In genomic region chr11:46121328-46121723, GRCh38 we compare ENCODE assay signal across 8 cellular contexts. TPM values are rescaled to one million over a fixed set of nuclear protein-coding genes. Genes with fewer than 3 reads are reported as not detected.
DNase-seq lines count a peak whose midpoint lies in the region; ATAC-seq and TF ChIP-seq lines count a peak whose summit lies in the region.

TSS of gene PHF21A (minus strand) at chr11:46121454. CDS start at chr11:46084219, 37,235 bp downstream.

- peaks cover 35% of the 10 kb centered on the region for H3K79me2 ChIP-seq in ACC112 (ENCODE audit: control insufficient read depth, insufficient read depth, low read length, unreplicated experiment)

- DNase-seq in NCI-H345 (lab: John Stamatoyannopoulos, UW) (peak; percentile 94), kidney epithelial cell (ENCODE audit: low read depth) (peak; percentile 38)
- DNase-seq in activated CD4-positive, CD25-positive, alpha-beta regulatory T cell treated with anti-CD3 and anti-CD28 coated beads, Interleukin-2, amount 50 U/mL, for 16 hours (ENCODE audit: low read depth, low spot score) = peak; percentile 69
- peak; percentile 88 for DNase-seq in central memory CD4-positive, alpha-beta T cell
- peak; percentile 60 to 86 (median 80) for DNase-seq in stimulated activated CD4-positive, alpha-beta T cell treated with anti-CD3 and anti-CD28 coated beads, Interleukin-1b, Interleukin-23, amount 100 ng/mL, for 24 hours (ENCODE audit: low read depth in 4 of 4, low spot score in 1 of 4)

- H3K27me3 ChIP-seq in ACC112 (ENCODE audit: insufficient read depth, low read length) = no peaks in the 10 kb centered on the region
- H3K27me3 ChIP-seq in kidney epithelial cell (ENCODE audit: control insufficient read depth, insufficient read depth, low read length) = no peaks in the 10 kb centered on the region

- H3K27ac ChIP-seq in ACC112 (ENCODE audit: low read depth, low read length) = peak within 1 kb of the TSS; percentile 65

- TF ChIP-seq CTCF in kidney epithelial cell (IDR thresholded peaks at IDR 0.05; ENCODE audit: insufficient read depth, low read length, poor library complexity, severe bottlenecking) = no peak

- ATAC-seq in GM18868 (IDR thresholded peaks at IDR 0.05; ENCODE audit: unreplicated experiment) (peak; percentile 51), HG03103 (IDR thresholded peaks at IDR 0.05; ENCODE audit: low read depth, unreplicated experiment) (peak; percentile 47)

- peak within 1 kb of the TSS; percentile 53 for H2AFZ ChIP-seq in ACC112 (ENCODE audit: low read length, unreplicated experiment)

- no peaks in the 10 kb centered on the region for H3K36me3 ChIP-seq in ACC112 (ENCODE audit: insufficient read depth, low read length)
- H3K36me3 ChIP-seq in kidney epithelial cell (ENCODE audit: control insufficient read depth, insufficient read depth, low read length) = no peaks in the 10 kb centered on the region

- H3K4me1 ChIP-seq in ACC112 (ENCODE audit: control insufficient read depth, insufficient read depth, low read length, unreplicated experiment) = peaks cover 23% of the 10 kb centered on the region

- H3K4me3 ChIP-seq in ACC112 (ENCODE audit: low read depth, low read length) (peak within 1 kb of the TSS; percentile 96), kidney epithelial cell (ENCODE audit: low read depth, low read length) (peak within 1 kb of the TSS; percentile 87)

RNA-seq across cellular contexts. Expression of gene PHF21A, which starts in this region (rescaled TPM):
- total RNA-seq in kidney epithelial cell = 11.8 and 12.0 TPM in 2 replicates

Comparison
In these comparisons a context has a peak if more than half of its experiments do, and no peak if none do; other contexts are left out.
1. Peak in every context shown above with its lines: DNase-seq, ATAC-seq, H3K4me3 ChIP-seq and H3K27ac ChIP-seq.
2. DNase-seq: peak in every context shown above with its lines; median percentile 94 in NCI-H345; 88 in central memory CD4-positive, alpha-beta T cell; 80 in stimulated activated CD4-positive, alpha-beta T cell treated with anti-CD3 and anti-CD28 coated beads, Interleukin-1b, Interleukin-23, amount 100 ng/mL, for 24 hours; 69 in activated CD4-positive, CD25-positive, alpha-beta regulatory T cell treated with anti-CD3 and anti-CD28 coated beads, Interleukin-2, amount 50 U/mL, for 16 hours; 38 in kidney epithelial cell.